8 cellular contexts compared by ENCODE assay signal in the genomic region with DNA sequence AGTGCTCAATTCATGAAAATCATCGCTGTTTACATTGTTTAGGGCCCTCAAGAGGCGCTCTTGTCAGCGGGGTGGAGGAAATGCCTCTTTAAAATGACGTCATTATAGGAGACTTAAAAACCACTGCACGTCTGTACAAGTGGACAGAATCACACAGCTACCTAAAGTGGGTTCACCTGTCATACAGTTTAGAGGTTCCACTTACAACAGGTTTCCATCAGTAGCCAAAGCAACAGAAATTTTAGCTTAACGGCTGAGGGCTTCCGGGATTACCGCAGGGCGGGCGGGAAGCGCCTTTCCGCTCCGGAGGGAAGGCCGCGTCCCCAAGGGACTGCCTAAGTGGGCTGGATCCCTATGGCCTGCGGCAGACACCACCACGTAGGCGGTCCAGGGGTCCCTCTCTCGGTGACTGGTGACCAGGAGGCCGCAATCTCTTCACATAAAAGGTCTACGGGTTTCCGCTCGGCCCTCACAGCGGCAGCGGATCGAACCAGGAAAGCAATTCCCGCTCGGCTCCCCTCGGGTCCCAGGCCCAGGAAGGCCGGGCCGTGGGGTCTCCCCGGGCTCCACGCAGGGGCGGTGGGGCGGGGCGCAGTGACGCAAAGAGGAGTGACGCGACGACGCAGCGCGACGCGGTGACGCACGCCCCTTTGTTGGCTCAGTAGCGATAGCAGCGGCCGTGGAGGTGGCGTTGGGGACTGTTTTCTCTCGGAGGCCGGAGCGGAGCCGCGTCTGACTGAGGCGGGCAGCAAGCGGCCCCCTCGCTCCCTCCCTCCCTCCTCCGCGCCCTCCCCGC. TPM values are rescaled to one million over a fixed set of nuclear protein-coding genes. Genes with fewer than 3 reads are reported as not detected.
DNase-seq lines count a peak whose midpoint lies in the region; ATAC-seq and TF ChIP-seq lines count a peak whose summit lies in the region.

A gene with protein sequence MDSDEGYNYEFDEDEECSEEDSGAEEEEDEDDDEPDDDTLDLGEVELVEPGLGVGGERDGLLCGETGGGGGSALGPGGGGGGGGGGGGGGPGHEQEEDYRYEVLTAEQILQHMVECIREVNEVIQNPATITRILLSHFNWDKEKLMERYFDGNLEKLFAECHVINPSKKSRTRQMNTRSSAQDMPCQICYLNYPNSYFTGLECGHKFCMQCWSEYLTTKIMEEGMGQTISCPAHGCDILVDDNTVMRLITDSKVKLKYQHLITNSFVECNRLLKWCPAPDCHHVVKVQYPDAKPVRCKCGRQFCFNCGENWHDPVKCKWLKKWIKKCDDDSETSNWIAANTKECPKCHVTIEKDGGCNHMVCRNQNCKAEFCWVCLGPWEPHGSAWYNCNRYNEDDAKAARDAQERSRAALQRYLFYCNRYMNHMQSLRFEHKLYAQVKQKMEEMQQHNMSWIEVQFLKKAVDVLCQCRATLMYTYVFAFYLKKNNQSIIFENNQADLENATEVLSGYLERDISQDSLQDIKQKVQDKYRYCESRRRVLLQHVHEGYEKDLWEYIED (plus strand): TSS at position 661 of the 796 bp plus-strand sequence. CDS start 310 bp downstream, outside the sequence.

- no peaks in the 10 kb centered on the region for H3K36me3 ChIP-seq in kidney epithelial cell (ENCODE audit: control insufficient read depth, insufficient read depth, low read length)

- H3K27me3 ChIP-seq in kidney epithelial cell (ENCODE audit: control insufficient read depth, insufficient read depth, low read length) = no peaks in the 10 kb centered on the region

- peak within 1 kb of the TSS; percentile 89 for H3K4me3 ChIP-seq in kidney epithelial cell (ENCODE audit: low read depth, low read length)

- peak; percentile 40 for TF ChIP-seq CTCF in kidney epithelial cell (IDR thresholded peaks at IDR 0.05; ENCODE audit: insufficient read depth, low read length, poor library complexity, severe bottlenecking)

- ATAC-seq in GM19025 (IDR thresholded peaks at IDR 0.05; ENCODE audit: low read depth, unreplicated experiment) (peak; percentile 87), HG03342 (IDR thresholded peaks at IDR 0.05; ENCODE audit: unreplicated experiment) (peak; percentile 77)

- peak; percentile 79 to 89 for DNase-seq in AML-193 (lab: John Stamatoyannopoulos, UW)
- peak; percentile 91 to 95 for DNase-seq in NCI-H446 (lab: John Stamatoyannopoulos, UW)
- peak; percentile 95 for DNase-seq in activated CD4-positive, alpha-beta T cell treated with anti-CD3 and anti-CD28 coated beads for 1 hour
- peak; percentile 95 for DNase-seq in cerebellum (ENCODE audit: low spot score)
- DNase-seq in kidney epithelial cell (ENCODE audit: low read depth) = peak; percentile 59
- DNase-seq in stimulated activated CD4-positive, alpha-beta T cell treated with anti-CD3 and anti-CD28 coated beads, Interleukin-15, amount 100 ng/mL, for 48 hours (ENCODE audit: low read depth in 2 of 2) = peak; percentile 90 to 95

RNA-seq across cellular contexts. Expression of the gene that starts here (rescaled TPM):
- 52.6 TPM for total RNA-seq in cerebellum
- total RNA-seq in kidney epithelial cell = 51.1 and 54.9 TPM in 2 replicates

Comparison
In these comparisons a context has a peak if more than half of its experiments do, and no peak if none do; other contexts are left out.
1. Peak in every context shown above with its lines: DNase-seq, ATAC-seq and H3K4me3 ChIP-seq.